ENCODE assay signal across 1 cellular context in the genomic region with DNA sequence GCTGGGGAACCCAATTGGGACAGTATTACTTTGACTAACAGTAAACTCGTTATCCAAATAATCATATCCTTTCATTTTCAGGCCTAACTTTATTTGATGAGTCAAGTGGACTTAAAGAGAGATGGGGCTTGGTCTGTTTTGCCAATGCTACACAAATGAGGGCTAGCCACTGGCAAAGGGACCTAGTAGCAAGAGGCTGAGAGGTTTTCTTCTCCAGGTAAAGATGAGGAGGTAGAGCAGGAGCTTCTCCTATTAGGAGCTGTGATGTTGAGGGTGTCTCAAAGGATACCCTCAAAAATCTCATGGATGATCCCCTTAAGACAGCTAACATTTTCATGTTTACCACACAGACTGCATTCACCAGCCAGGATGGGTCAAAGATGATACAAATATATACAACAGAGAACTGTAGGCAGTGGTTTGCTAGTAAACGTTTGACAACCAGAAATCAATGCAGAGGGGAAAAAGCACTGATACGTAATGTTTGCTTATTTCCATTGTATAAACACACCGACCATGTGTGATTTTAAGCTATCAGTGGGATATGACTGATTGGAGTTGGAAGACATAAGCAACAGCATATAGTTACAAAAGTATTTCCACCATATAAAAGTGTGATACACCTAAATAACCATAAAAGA.
TF ChIP-seq lines count a peak whose summit lies in the region.

No MANE protein-coding gene starts in this region.

TF ChIP-seq in HepG2, 621 proteins besides CTCF, POLR2A, EP300 and RAD21 (continued from another document and continues in another):
- TF ChIP-seq, protein P1, sequence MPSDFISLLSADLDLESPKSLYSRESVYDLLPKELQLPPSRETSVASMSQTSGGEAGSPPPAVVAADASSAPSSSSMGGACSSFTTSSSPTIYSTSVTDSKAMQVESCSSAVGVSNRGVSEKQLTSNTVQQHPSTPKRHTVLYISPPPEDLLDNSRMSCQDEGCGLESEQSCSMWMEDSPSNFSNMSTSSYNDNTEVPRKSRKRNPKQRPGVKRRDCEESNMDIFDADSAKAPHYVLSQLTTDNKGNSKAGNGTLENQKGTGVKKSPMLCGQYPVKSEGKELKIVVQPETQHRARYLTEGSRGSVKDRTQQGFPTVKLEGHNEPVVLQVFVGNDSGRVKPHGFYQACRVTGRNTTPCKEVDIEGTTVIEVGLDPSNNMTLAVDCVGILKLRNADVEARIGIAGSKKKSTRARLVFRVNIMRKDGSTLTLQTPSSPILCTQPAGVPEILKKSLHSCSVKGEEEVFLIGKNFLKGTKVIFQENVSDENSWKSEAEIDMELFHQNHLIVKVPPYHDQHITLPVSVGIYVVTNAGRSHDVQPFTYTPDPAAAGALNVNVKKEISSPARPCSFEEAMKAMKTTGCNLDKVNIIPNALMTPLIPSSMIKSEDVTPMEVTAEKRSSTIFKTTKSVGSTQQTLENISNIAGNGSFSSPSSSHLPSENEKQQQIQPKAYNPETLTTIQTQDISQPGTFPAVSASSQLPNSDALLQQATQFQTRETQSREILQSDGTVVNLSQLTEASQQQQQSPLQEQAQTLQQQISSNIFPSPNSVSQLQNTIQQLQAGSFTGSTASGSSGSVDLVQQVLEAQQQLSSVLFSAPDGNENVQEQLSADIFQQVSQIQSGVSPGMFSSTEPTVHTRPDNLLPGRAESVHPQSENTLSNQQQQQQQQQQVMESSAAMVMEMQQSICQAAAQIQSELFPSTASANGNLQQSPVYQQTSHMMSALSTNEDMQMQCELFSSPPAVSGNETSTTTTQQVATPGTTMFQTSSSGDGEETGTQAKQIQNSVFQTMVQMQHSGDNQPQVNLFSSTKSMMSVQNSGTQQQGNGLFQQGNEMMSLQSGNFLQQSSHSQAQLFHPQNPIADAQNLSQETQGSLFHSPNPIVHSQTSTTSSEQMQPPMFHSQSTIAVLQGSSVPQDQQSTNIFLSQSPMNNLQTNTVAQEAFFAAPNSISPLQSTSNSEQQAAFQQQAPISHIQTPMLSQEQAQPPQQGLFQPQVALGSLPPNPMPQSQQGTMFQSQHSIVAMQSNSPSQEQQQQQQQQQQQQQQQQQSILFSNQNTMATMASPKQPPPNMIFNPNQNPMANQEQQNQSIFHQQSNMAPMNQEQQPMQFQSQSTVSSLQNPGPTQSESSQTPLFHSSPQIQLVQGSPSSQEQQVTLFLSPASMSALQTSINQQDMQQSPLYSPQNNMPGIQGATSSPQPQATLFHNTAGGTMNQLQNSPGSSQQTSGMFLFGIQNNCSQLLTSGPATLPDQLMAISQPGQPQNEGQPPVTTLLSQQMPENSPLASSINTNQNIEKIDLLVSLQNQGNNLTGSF (CRISPR knock-in tag; IDR thresholded peaks at IDR 0.05), result no peak
- TF ChIP-seq ZNF484 (CRISPR knock-in tag; IDR thresholded peaks at IDR 0.05; ENCODE audit: borderline replicate concordance, low read depth), result no peak
- no peak; the same call in 1 of the 2 replicates for TF ChIP-seq ZNF646 (CRISPR knock-in tag; IDR thresholded peaks at IDR 0.05)
- no peak for TF ChIP-seq ZNF18 (CRISPR knock-in tag; IDR thresholded peaks at IDR 0.05; ENCODE audit: insufficient replicate concordance)
- no peak for TF ChIP-seq GABPA (IDR thresholded peaks at IDR 0.05; ENCODE audit: low read depth, low read length)
- TF ChIP-seq GABPA (CRISPR knock-in tag; IDR thresholded peaks at IDR 0.05; ENCODE audit: low read depth), result no peak
- no peak for TF ChIP-seq ZC3H13 (CRISPR knock-in tag; IDR thresholded peaks at IDR 0.05)
- TF ChIP-seq ZSCAN25 (CRISPR knock-in tag; IDR thresholded peaks at IDR 0.05), result no peak
- 0 out of 2 replicates have a peak, but pooled peaks have one; percentile 58 for TF ChIP-seq MIER2 (CRISPR knock-in tag; IDR thresholded peaks at IDR 0.05)
- TF ChIP-seq, protein P2, sequence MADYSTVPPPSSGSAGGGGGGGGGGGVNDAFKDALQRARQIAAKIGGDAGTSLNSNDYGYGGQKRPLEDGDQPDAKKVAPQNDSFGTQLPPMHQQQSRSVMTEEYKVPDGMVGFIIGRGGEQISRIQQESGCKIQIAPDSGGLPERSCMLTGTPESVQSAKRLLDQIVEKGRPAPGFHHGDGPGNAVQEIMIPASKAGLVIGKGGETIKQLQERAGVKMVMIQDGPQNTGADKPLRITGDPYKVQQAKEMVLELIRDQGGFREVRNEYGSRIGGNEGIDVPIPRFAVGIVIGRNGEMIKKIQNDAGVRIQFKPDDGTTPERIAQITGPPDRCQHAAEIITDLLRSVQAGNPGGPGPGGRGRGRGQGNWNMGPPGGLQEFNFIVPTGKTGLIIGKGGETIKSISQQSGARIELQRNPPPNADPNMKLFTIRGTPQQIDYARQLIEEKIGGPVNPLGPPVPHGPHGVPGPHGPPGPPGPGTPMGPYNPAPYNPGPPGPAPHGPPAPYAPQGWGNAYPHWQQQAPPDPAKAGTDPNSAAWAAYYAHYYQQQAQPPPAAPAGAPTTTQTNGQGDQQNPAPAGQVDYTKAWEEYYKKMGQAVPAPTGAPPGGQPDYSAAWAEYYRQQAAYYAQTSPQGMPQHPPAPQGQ (CRISPR knock-in tag; IDR thresholded peaks at IDR 0.05; ENCODE audit: borderline replicate concordance), result no peak
- TF ChIP-seq FOXK1 (CRISPR knock-in tag; IDR thresholded peaks at IDR 0.05; ENCODE audit: borderline replicate concordance, low read depth), result peak; percentile 86
- no peak for TF ChIP-seq RBM39 (IDR thresholded peaks at IDR 0.05; ENCODE audit: low read depth, low read length, poor library complexity, severe bottlenecking)
- TF ChIP-seq ZNF83 (CRISPR knock-in tag; IDR thresholded peaks at IDR 0.05; ENCODE audit: borderline replicate concordance), result no peak
- TF ChIP-seq, protein P3, sequence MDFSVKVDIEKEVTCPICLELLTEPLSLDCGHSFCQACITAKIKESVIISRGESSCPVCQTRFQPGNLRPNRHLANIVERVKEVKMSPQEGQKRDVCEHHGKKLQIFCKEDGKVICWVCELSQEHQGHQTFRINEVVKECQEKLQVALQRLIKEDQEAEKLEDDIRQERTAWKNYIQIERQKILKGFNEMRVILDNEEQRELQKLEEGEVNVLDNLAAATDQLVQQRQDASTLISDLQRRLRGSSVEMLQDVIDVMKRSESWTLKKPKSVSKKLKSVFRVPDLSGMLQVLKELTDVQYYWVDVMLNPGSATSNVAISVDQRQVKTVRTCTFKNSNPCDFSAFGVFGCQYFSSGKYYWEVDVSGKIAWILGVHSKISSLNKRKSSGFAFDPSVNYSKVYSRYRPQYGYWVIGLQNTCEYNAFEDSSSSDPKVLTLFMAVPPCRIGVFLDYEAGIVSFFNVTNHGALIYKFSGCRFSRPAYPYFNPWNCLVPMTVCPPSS (IDR thresholded peaks at IDR 0.05), result no peak
- peak; percentile 81; the same call in 1 of the 2 replicates for TF ChIP-seq ETV5 (CRISPR knock-in tag; IDR thresholded peaks at IDR 0.05; ENCODE audit: borderline replicate concordance)
- no peak for TF ChIP-seq ZNF674 (CRISPR knock-in tag; IDR thresholded peaks at IDR 0.05; ENCODE audit: low read depth)
- TF ChIP-seq KLF6 (CRISPR knock-in tag; IDR thresholded peaks at IDR 0.05), result peak; percentile 71
- TF ChIP-seq ZNF761 (CRISPR knock-in tag; conservative IDR thresholded peaks at IDR 0.05), result no peak
- TF ChIP-seq RBFOX2 (IDR thresholded peaks at IDR 0.05; ENCODE audit: low read depth, low read length), result no peak
- peak; percentile 46; the same call in 1 of the 2 replicates for TF ChIP-seq KDM6A (CRISPR knock-in tag; IDR thresholded peaks at IDR 0.05; ENCODE audit: low read depth)
- no peak for TF ChIP-seq CC2D1A (CRISPR knock-in tag; IDR thresholded peaks at IDR 0.05)
- no peak for TF ChIP-seq ZNF562 (CRISPR knock-in tag; IDR thresholded peaks at IDR 0.05; ENCODE audit: borderline replicate concordance)
- no peak for TF ChIP-seq ZNF615 (CRISPR knock-in tag; IDR thresholded peaks at IDR 0.05; ENCODE audit: borderline replicate concordance)
- TF ChIP-seq WIZ (CRISPR knock-in tag; IDR thresholded peaks at IDR 0.05), result no peak
- TF ChIP-seq ZNF280B (CRISPR knock-in tag; IDR thresholded peaks at IDR 0.05; ENCODE audit: borderline replicate concordance), result no peak
